In genomic region chr3:87576752-87577151, GRCh38 we compare ENCODE assay signal across 28 cellular contexts.
"Had no signal": no experiment of that assay in that cellular context is flagged by ENCODE, and none has a peak within 500 bp of the region (broad histone marks: within the 10 kb centered on the region; RNA-seq: fewer than 3 reads in every experiment).

No MANE protein-coding gene starts in this region.

- H3K4me1 ChIP-seq: colonic mucosa, esophagus squamous epithelium, gastrocnemius medialis, heart right ventricle, left lung, lower lobe of right lung had no signal

- ATAC-seq: effector memory CD8-positive, alpha-beta T cell; esophagus mucosa; gastrocnemius medialis; heart right ventricle; left cardiac atrium; left lung; left ventricle myocardium superior; lower lobe of right lung; mucosa of descending colon had no signal

- H3K4me1 Mint-ChIP-seq: endodermal cell, naive B cell had no signal

- H3K27ac ChIP-seq: colonic mucosa, epithelial cell of prostate, esophagus squamous epithelium, gastrocnemius medialis, heart right ventricle, left lung, lower lobe of right lung had no signal

- H3K4me3 Mint-ChIP-seq: dendritic cell treated with granulocyte-macrophage colony-stimulating factor and Interleukin-4, amounts not matched to agents 40 ng/mL and 50 ng/mL, for 4 days; effector memory CD8-positive, alpha-beta T cell; endodermal cell; mesothelial cell of epicardium; naive B cell had no signal

- H3K9me3 Mint-ChIP-seq: dendritic cell treated with granulocyte-macrophage colony-stimulating factor and Interleukin-4, amounts not matched to agents 40 ng/mL and 50 ng/mL, for 4 days; effector memory CD8-positive, alpha-beta T cell; endodermal cell; mesothelial cell of epicardium had no signal

- DNase-seq: colonic mucosa; cortex of kidney; effector CD8-positive, alpha-beta T cell; effector memory CD8-positive, alpha-beta T cell; endodermal cell; erythroblast; esophagus squamous epithelium; foreskin fibroblast; foreskin melanocyte; gastrocnemius medialis; glutamatergic neuron; head of caudate nucleus; heart right ventricle; hippocampal formation; left cardiac atrium; left lung; left ventricle myocardium superior; lower lobe of right lung; mesenchymal stem cell; mucosa of descending colon; naive B cell had no signal

- H3K9me3 ChIP-seq: colonic mucosa, esophagus squamous epithelium, gastrocnemius medialis, heart right ventricle, left lung, lower lobe of right lung, mucosa of descending colon had no signal

- H3K36me3 ChIP-seq: colonic mucosa, esophagus squamous epithelium, gastrocnemius medialis, heart right ventricle, left lung, lower lobe of right lung had no signal

- H3K27me3 Mint-ChIP-seq: dendritic cell treated with granulocyte-macrophage colony-stimulating factor and Interleukin-4, amounts not matched to agents 40 ng/mL and 50 ng/mL, for 4 days; effector memory CD8-positive, alpha-beta T cell; naive B cell had no signal

- H3K27ac Mint-ChIP-seq: dendritic cell treated with granulocyte-macrophage colony-stimulating factor and Interleukin-4, amounts not matched to agents 40 ng/mL and 50 ng/mL, for 4 days; effector memory CD8-positive, alpha-beta T cell; endodermal cell; mesothelial cell of epicardium; naive B cell had no signal

- FAIRE-seq: endometrium, islet of Langerhans, keratinocyte had no signal

- H3K4me3 ChIP-seq: colonic mucosa, esophagus squamous epithelium, gastrocnemius medialis, heart right ventricle, left lung, lower lobe of right lung, mucosa of descending colon had no signal

- H3K27me3 ChIP-seq: colonic mucosa, esophagus squamous epithelium, gastrocnemius medialis, heart right ventricle, left lung had no signal

- H3K36me3 Mint-ChIP-seq: mesothelial cell of epicardium, naive B cell had no signal
